Comparison of ENCODE assay signal across 2 cellular contexts in the genomic region with DNA sequence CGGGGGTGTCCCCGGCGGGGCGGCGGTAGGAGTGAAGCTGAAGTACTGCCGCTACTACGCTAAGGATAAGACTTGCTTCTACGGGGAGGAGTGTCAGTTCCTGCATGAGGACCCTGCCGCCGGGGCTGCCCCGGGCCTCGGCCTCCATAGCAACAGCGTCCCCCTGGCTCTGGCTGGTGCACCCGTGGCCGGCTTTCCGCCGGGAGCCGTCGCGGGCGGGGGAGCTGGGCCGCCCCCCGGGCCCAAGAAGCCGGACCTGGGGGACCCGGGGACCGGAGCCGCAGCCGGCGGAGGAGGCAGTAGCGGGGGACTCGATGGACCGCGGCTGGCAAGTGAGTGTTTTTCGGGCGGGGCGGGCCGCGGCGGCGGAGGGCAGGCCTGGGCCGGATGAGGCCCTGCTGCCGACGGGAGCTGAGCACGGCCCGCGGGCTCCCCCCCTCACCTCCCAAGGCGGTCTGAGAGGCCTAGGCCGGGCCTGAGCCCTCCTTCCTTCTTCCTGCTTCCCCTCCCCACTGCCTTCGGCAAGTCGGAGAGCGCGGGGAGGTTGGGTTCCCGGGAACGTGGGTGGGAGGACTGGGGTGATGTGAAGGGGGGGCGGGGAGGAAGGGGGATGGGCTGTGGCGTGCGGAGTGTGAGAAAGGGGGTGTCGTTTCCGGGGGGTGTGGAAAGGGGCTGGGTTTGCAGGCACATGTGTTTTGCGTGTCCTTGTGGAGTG.
TF ChIP-seq lines count a peak whose summit lies in the region.

No MANE protein-coding gene starts in this region.

TF ChIP-seq in HEK293, 187 proteins besides CTCF, POLR2A, EP300 and RAD21 (continued from another document):
- no peak; the same call in 1 of the 2 replicates for TF ChIP-seq ZNF324 (tag by site-specific recombination; IDR thresholded peaks at IDR 0.05)
- TF ChIP-seq ZFP3 (tag by site-specific recombination; IDR thresholded peaks at IDR 0.05; ENCODE audit: low read depth): no peak
- TF ChIP-seq ZBTB10 (tag by site-specific recombination; IDR thresholded peaks at IDR 0.05): peak; percentile 95
- TF ChIP-seq ZFP41 (tag by site-specific recombination; IDR thresholded peaks at IDR 0.05; ENCODE audit: borderline replicate concordance): no peak
- peak; percentile 43; the same call in 1 of the 2 replicates for TF ChIP-seq ZBTB21 (tag by site-specific recombination; IDR thresholded peaks at IDR 0.05)
- 0 out of 2 replicates have a peak, but pooled peaks have one; percentile 30 for TF ChIP-seq WT1 (tag by site-specific recombination; IDR thresholded peaks at IDR 0.05)
- TF ChIP-seq, protein P1, sequence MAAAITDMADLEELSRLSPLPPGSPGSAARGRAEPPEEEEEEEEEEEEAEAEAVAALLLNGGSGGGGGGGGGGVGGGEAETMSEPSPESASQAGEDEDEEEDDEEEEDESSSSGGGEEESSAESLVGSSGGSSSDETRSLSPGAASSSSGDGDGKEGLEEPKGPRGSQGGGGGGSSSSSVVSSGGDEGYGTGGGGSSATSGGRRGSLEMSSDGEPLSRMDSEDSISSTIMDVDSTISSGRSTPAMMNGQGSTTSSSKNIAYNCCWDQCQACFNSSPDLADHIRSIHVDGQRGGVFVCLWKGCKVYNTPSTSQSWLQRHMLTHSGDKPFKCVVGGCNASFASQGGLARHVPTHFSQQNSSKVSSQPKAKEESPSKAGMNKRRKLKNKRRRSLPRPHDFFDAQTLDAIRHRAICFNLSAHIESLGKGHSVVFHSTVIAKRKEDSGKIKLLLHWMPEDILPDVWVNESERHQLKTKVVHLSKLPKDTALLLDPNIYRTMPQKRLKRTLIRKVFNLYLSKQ (tag by site-specific recombination; IDR thresholded peaks at IDR 0.05; ENCODE audit: borderline replicate concordance): no peak
- TF ChIP-seq, protein P2, sequence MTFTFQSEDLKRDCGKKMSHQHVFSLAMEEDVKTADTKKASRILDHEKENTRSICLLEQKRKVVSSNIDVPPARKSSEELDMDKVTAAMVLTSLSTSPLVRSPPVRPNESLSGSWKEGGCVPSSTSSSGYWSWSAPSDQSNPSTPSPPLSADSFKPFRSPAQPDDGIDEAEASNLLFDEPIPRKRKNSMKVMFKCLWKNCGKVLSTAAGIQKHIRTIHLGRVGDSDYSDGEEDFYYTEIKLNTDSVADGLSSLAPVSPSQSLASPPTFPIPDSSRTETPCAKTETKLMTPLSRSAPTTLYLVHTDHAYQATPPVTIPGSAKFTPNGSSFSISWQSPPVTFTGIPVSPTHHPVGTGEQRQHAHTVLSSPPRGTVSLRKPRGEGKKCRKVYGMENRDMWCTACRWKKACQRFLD (tag by site-specific recombination; IDR thresholded peaks at IDR 0.05): no peak
- no peak for TF ChIP-seq ZNF132 (tag by site-specific recombination; IDR thresholded peaks at IDR 0.05; ENCODE audit: borderline replicate concordance)
- no peak for TF ChIP-seq ZNF558 (tag by site-specific recombination; IDR thresholded peaks at IDR 0.05)
- TF ChIP-seq KLF9 (tag by site-specific recombination; IDR thresholded peaks at IDR 0.05; ENCODE audit: low read depth): no peak; the same call in none of the 2 replicates
- no peak for TF ChIP-seq ZNF16 (tag by site-specific recombination; IDR thresholded peaks at IDR 0.05; ENCODE audit: low read depth)
- TF ChIP-seq ZFP37 (tag by site-specific recombination; IDR thresholded peaks at IDR 0.05): peak; percentile 37; the same call in 1 of the 2 replicates
- TF ChIP-seq ZSCAN23 (tag by site-specific recombination; IDR thresholded peaks at IDR 0.05): 0 out of 2 replicates have a peak, but pooled peaks have one; percentile 33

TF ChIP-seq in GM12878, 131 proteins besides CTCF, POLR2A, EP300 and RAD21 (continued from another document and continues in another):
- no peak for TF ChIP-seq CUX1 (IDR thresholded peaks at IDR 0.05; ENCODE audit: insufficient replicate concordance, low read depth, low read length)
- TF ChIP-seq GABPA (IDR thresholded peaks at IDR 0.05; ENCODE audit: low read depth): no peak
- no peak for TF ChIP-seq PAX8 (IDR thresholded peaks at IDR 0.05)
- no peak for TF ChIP-seq ZBTB33 (IDR thresholded peaks at IDR 0.05)
- TF ChIP-seq, protein P3, sequence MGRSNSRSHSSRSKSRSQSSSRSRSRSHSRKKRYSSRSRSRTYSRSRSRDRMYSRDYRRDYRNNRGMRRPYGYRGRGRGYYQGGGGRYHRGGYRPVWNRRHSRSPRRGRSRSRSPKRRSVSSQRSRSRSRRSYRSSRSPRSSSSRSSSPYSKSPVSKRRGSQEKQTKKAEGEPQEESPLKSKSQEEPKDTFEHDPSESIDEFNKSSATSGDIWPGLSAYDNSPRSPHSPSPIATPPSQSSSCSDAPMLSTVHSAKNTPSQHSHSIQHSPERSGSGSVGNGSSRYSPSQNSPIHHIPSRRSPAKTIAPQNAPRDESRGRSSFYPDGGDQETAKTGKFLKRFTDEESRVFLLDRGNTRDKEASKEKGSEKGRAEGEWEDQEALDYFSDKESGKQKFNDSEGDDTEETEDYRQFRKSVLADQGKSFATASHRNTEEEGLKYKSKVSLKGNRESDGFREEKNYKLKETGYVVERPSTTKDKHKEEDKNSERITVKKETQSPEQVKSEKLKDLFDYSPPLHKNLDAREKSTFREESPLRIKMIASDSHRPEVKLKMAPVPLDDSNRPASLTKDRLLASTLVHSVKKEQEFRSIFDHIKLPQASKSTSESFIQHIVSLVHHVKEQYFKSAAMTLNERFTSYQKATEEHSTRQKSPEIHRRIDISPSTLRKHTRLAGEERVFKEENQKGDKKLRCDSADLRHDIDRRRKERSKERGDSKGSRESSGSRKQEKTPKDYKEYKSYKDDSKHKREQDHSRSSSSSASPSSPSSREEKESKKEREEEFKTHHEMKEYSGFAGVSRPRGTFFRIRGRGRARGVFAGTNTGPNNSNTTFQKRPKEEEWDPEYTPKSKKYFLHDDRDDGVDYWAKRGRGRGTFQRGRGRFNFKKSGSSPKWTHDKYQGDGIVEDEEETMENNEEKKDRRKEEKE (IDR thresholded peaks at IDR 0.05): no peak
- TF ChIP-seq NR2C1 (IDR thresholded peaks at IDR 0.05): no peak
- TF ChIP-seq CBFB (IDR thresholded peaks at IDR 0.05; ENCODE audit: low read depth): peak; percentile 18; the same call in 1 of the 2 replicates
- no peak for TF ChIP-seq MTA2 (IDR thresholded peaks at IDR 0.05; ENCODE audit: low read depth)
- TF ChIP-seq IRF4 (IDR thresholded peaks at IDR 0.05; ENCODE audit: low read depth, low read length): no peak
- no peak for TF ChIP-seq MYB (IDR thresholded peaks at IDR 0.05; ENCODE audit: borderline replicate concordance, low read depth, low read length)
- TF ChIP-seq NFIC (IDR thresholded peaks at IDR 0.05; ENCODE audit: low read depth, low read length): 0 out of 2 replicates have a peak, but pooled peaks have one; percentile 31
- TF ChIP-seq, protein P4, sequence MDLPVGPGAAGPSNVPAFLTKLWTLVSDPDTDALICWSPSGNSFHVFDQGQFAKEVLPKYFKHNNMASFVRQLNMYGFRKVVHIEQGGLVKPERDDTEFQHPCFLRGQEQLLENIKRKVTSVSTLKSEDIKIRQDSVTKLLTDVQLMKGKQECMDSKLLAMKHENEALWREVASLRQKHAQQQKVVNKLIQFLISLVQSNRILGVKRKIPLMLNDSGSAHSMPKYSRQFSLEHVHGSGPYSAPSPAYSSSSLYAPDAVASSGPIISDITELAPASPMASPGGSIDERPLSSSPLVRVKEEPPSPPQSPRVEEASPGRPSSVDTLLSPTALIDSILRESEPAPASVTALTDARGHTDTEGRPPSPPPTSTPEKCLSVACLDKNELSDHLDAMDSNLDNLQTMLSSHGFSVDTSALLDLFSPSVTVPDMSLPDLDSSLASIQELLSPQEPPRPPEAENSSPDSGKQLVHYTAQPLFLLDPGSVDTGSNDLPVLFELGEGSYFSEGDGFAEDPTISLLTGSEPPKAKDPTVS (IDR thresholded peaks at IDR 0.05; ENCODE audit: low read depth, low read length): no peak
- TF ChIP-seq ZNF207 (IDR thresholded peaks at IDR 0.05; ENCODE audit: borderline replicate concordance): 0 out of 2 replicates have a peak, but pooled peaks have one; percentile 62
- TF ChIP-seq BACH1 (IDR thresholded peaks at IDR 0.05; ENCODE audit: borderline replicate concordance): peak; percentile 23; the same call in 1 of the 2 replicates
- TF ChIP-seq SREBF1 (IDR thresholded peaks at IDR 0.05; ENCODE audit: low read length): no peak
- TF ChIP-seq PAX5 (IDR thresholded peaks at IDR 0.05; ENCODE audit: borderline replicate concordance, low read depth, low read length): no peak
- no peak for TF ChIP-seq YBX1 (IDR thresholded peaks at IDR 0.05)
- TF ChIP-seq HCFC1 (IDR thresholded peaks at IDR 0.05; ENCODE audit: low read length): peak; percentile 32; the same call in 1 of the 2 replicates
- TF ChIP-seq TCF3 (IDR thresholded peaks at IDR 0.05; ENCODE audit: borderline replicate concordance, insufficient read depth, low read depth, low read length): peak; percentile 47; the same call in 1 of the 2 replicates
- TF ChIP-seq ZNF24 (IDR thresholded peaks at IDR 0.05): no peak
- no peak for TF ChIP-seq ESRRA (IDR thresholded peaks at IDR 0.05; ENCODE audit: low read length)
- no peak for TF ChIP-seq ZZZ3 (IDR thresholded peaks at IDR 0.05; ENCODE audit: control insufficient read depth, insufficient read length, low read depth)
- TF ChIP-seq, protein P5, sequence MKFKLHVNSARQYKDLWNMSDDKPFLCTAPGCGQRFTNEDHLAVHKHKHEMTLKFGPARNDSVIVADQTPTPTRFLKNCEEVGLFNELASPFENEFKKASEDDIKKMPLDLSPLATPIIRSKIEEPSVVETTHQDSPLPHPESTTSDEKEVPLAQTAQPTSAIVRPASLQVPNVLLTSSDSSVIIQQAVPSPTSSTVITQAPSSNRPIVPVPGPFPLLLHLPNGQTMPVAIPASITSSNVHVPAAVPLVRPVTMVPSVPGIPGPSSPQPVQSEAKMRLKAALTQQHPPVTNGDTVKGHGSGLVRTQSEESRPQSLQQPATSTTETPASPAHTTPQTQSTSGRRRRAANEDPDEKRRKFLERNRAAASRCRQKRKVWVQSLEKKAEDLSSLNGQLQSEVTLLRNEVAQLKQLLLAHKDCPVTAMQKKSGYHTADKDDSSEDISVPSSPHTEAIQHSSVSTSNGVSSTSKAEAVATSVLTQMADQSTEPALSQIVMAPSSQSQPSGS (IDR thresholded peaks at IDR 0.05; ENCODE audit: low read length): no peak
- TF ChIP-seq ZNF622 (IDR thresholded peaks at IDR 0.05): no peak
- TF ChIP-seq IKZF2 (IDR thresholded peaks at IDR 0.05): no peak; a peak in 1 of 4 replicates
- no peak for TF ChIP-seq SRF (IDR thresholded peaks at IDR 0.05; ENCODE audit: low read depth in 2 of 2, low read length in 2 of 2)
- TF ChIP-seq NKRF (conservative IDR thresholded peaks at IDR 0.05): peak; percentile 92
- peak; percentile 70 for TF ChIP-seq EED (IDR thresholded peaks at IDR 0.05; ENCODE audit: low read depth)
- no peak; the same call in 1 of the 2 replicates for TF ChIP-seq RFX5 (IDR thresholded peaks at IDR 0.05; ENCODE audit: low read depth, low read length)
